In genomic region chr6:122696079-122696478, GRCh38 we compare ENCODE assay signal across 12 cellular contexts.
A peak's percentile ranks its signal among the peaks of the same experiment; 100 is the strongest.
DNase-seq lines count a peak whose midpoint lies in the region; ATAC-seq and TF ChIP-seq lines count a peak whose summit lies in the region.
"Had no signal": no experiment of that assay in that cellular context is flagged by ENCODE, and none has a peak within 500 bp of the region (broad histone marks: within the 10 kb centered on the region; RNA-seq: fewer than 3 reads in every experiment).

No MANE protein-coding gene starts in this region.

- POLR2A ChIA-PET in naive thymus-derived CD8-positive, alpha-beta T cell (lab: Charles Lee): no interaction called here

- H3K27ac Mint-ChIP-seq in HFFc6 (no peak overlapping the region), GM23338 (no peak overlapping the region)
- H3K27ac Mint-ChIP-seq in naive thymus-derived CD8-positive, alpha-beta T cell: no peak overlapping the region
- H3K27ac Mint-ChIP-seq: IgD-negative memory B cell had no signal

- H3K9me2 ChIP-seq in GM23338 (ENCODE audit: insufficient read depth): peaks cover 10% of the 10 kb centered on the region

- no peak overlapping the region for H2AFZ ChIP-seq in GM23338

- H3K79me2 ChIP-seq in GM23338 (replicated peaks; ENCODE audit: insufficient read depth): peaks cover 6% of the 10 kb centered on the region; the same call in 1 of the 2 replicates

- no peak overlapping the region for H3K9ac ChIP-seq in adipocyte (ENCODE audit: low read length)

- intact Hi-C loops in thyroid gland (cut with DNase I) (no loop called here), psoas muscle (cut with DNase I) (no loop called here)

- H3K4me3 ChIP-seq in adipocyte (ENCODE audit: low read length) (no peak overlapping the region), thyroid gland (replicated peaks in 1 of 3) (no peak overlapping the region), psoas muscle (no peak overlapping the region), GM23338 (no peak overlapping the region)

- H3K36me3 Mint-ChIP-seq in HFFc6 (ENCODE audit: low read depth): no peaks in the 10 kb centered on the region
- no peaks in the 10 kb centered on the region for H3K36me3 Mint-ChIP-seq in naive thymus-derived CD8-positive, alpha-beta T cell
- no peaks in the 10 kb centered on the region for H3K36me3 Mint-ChIP-seq in GM23338 (ENCODE audit: low read depth)
- H3K36me3 Mint-ChIP-seq: IgD-negative memory B cell had no signal

- H3K27me3 Mint-ChIP-seq in HFFc6 (ENCODE audit: insufficient read depth) (no peaks in the 10 kb centered on the region), GM23338 (ENCODE audit: insufficient read depth, low read depth, poor library complexity) (peaks cover 8% of the 10 kb centered on the region)
- H3K27me3 Mint-ChIP-seq in naive thymus-derived CD8-positive, alpha-beta T cell: peaks cover 0 to 22% (median 3%) of the 10 kb centered on the region in 5 donors
- H3K27me3 Mint-ChIP-seq: IgD-negative memory B cell had no signal

- no peak overlapping the region for H3K4me2 ChIP-seq in GM23338

- H3K4me1 ChIP-seq in adipocyte (ENCODE audit: control insufficient read depth, insufficient read depth, low read length) (no peaks in the 10 kb centered on the region), foreskin keratinocyte (peaks cover 26% of the 10 kb centered on the region), thyroid gland (no peaks in the 10 kb centered on the region), psoas muscle (no peaks in the 10 kb centered on the region), GM23338 (ENCODE audit: insufficient read depth) (peaks cover 44% of the 10 kb centered on the region)

- no peaks in the 10 kb centered on the region for H3K36me3 ChIP-seq in adipocyte (ENCODE audit: control insufficient read depth, insufficient read depth, low read length, severe bottlenecking)
- H3K36me3 ChIP-seq in thyroid gland: no peaks in the 10 kb centered on the region
- H3K36me3 ChIP-seq in psoas muscle (ENCODE audit: insufficient read depth in 1 of 2, low read depth in 1 of 2): no peaks in the 10 kb centered on the region
- peaks cover 5% of the 10 kb centered on the region; the same call in 1 of the 2 replicates for H3K36me3 ChIP-seq in GM23338 (ENCODE audit: insufficient read depth)

- no peaks in the 10 kb centered on the region for H3F3A ChIP-seq in GM23338 (replicated peaks; ENCODE audit: low read depth)

- H3K27me3 ChIP-seq in adipocyte (replicated peaks; ENCODE audit: control insufficient read depth, insufficient read depth, low read length) (no peaks in the 10 kb centered on the region), foreskin keratinocyte (no peaks in the 10 kb centered on the region), thyroid gland (no peaks in the 10 kb centered on the region), psoas muscle (ENCODE audit: insufficient read depth in 3 of 3, low read length in 2 of 3) (no peaks in the 10 kb centered on the region), GM23338 (ENCODE audit: insufficient read depth) (no peaks in the 10 kb centered on the region)

- H3K9me3 ChIP-seq in adipocyte (ENCODE audit: control insufficient read depth, low read length) (no peaks in the 10 kb centered on the region), thyroid gland (no peaks in the 10 kb centered on the region), psoas muscle (no peaks in the 10 kb centered on the region)

- H3K4me1 Mint-ChIP-seq in HFFc6 (ENCODE audit: low read depth): peaks cover 15% of the 10 kb centered on the region
- H3K4me1 Mint-ChIP-seq in naive thymus-derived CD8-positive, alpha-beta T cell: no peaks in the 10 kb centered on the region
- H3K4me1 Mint-ChIP-seq in GM23338: peaks cover 44% of the 10 kb centered on the region
- H3K4me1 Mint-ChIP-seq: IgD-negative memory B cell had no signal

- no peak for TF ChIP-seq CTCF in HFFc6 (IDR thresholded peaks at IDR 0.05)
- no peak for TF ChIP-seq CTCF in foreskin keratinocyte (conservative IDR thresholded peaks at IDR 0.05)
- no peak for TF ChIP-seq CTCF in thyroid gland (IDR thresholded peaks at IDR 0.05)
- TF ChIP-seq CTCF in psoas muscle (IDR thresholded peaks at IDR 0.05): no peak
- TF ChIP-seq CTCF in GM23338 (conservative IDR thresholded peaks at IDR 0.05; ENCODE audit: low read depth in 2 of 2): no peak

- TF ChIP-seq POLR2A in thyroid gland (IDR thresholded peaks at IDR 0.05): no peak

- H3K9me3 Mint-ChIP-seq in HFFc6: no peaks in the 10 kb centered on the region; the same call in 1 of the 2 replicates
- H3K9me3 Mint-ChIP-seq in naive thymus-derived CD8-positive, alpha-beta T cell: peaks cover 0 to 3% (median 0%) of the 10 kb centered on the region in 9 donors
- no peaks in the 10 kb centered on the region for H3K9me3 Mint-ChIP-seq in GM23338
- H3K9me3 Mint-ChIP-seq: IgD-negative memory B cell had no signal

- WGBS in thyroid gland, 2 donors: 60 to 67% methylated on average over 2 of the region's 2 CpGs
- 27 to 31% (median 28%) methylated on average over 2 of the region's 2 CpGs for WGBS in psoas muscle, 3 donors

- H3K4me3 Mint-ChIP-seq in HFFc6 (no peak overlapping the region), GM23338 (no peak overlapping the region)
- no peak overlapping the region for H3K4me3 Mint-ChIP-seq in naive thymus-derived CD8-positive, alpha-beta T cell
- H3K4me3 Mint-ChIP-seq: IgD-negative memory B cell had no signal

- H4K20me1 ChIP-seq in GM23338 (replicated peaks; ENCODE audit: insufficient read depth): 0 out of 2 replicates have a peak, but pooled peaks cover 2% of the 10 kb centered on the region

- peak overlapping the region; percentile 99 for H3K27ac ChIP-seq in foreskin keratinocyte
- no peak overlapping the region for H3K27ac ChIP-seq in thyroid gland
- H3K27ac ChIP-seq in psoas muscle: no peak overlapping the region
- no peak overlapping the region for H3K27ac ChIP-seq in GM23338 (ENCODE audit: low read depth)

- DNase-seq in HFFc6 (peak; percentile 12), adipocyte (ENCODE audit: low read depth) (peak; percentile 30), foreskin keratinocyte (peak; percentile 71 to 91), smooth muscle cell of the brain vasculature (ENCODE audit: low read depth, low spot score) (peak; percentile 39), thyroid gland (no peak), psoas muscle (no peak), GM23338 (ENCODE audit: low spot score) (no peak)
- DNase-seq in naive thymus-derived CD8-positive, alpha-beta T cell: no peak
- DNase-seq: activated T-cell treated with anti-CD3 and anti-CD28 coated beads for 4 hours; central memory CD4-positive, alpha-beta T cell; head of caudate nucleus had no signal

- ATAC-seq in foreskin keratinocyte (peak; percentile 64), psoas muscle (no peak), GM23338 (no peak)
- ATAC-seq in naive thymus-derived CD8-positive, alpha-beta T cell: no peak

TF ChIP-seq in GM23338, 12 proteins besides CTCF, POLR2A, EP300 and RAD21 (continues in another document):
- TF ChIP-seq JUNB (IDR thresholded peaks at IDR 0.05; ENCODE audit: unreplicated experiment) (no peak), CREB1 (CRISPR knock-in tag; IDR thresholded peaks at IDR 0.05; ENCODE audit: low read depth) (no peak), ETS1 (IDR thresholded peaks at IDR 0.05) (no peak), ZNF114 (CRISPR knock-in tag; IDR thresholded peaks at IDR 0.05) (no peak), EZH2phosphoT487 (IDR thresholded peaks at IDR 0.05; ENCODE audit: unreplicated experiment) (no peak)

Comparison
In these comparisons a context has a peak if more than half of its experiments do, and no peak if none do; other contexts are left out.
1. DNase-seq: peak in HFFc6 (single experiment), adipocyte (single experiment), foreskin keratinocyte (2 of 2) and smooth muscle cell of the brain vasculature (single experiment); none in thyroid gland (0 of 2), naive thymus-derived CD8-positive, alpha-beta T cell (0 of 10), psoas muscle (0 of 2) and GM23338 (single experiment).